ENCODE assay signal across 11 cellular contexts in the genomic region with DNA sequence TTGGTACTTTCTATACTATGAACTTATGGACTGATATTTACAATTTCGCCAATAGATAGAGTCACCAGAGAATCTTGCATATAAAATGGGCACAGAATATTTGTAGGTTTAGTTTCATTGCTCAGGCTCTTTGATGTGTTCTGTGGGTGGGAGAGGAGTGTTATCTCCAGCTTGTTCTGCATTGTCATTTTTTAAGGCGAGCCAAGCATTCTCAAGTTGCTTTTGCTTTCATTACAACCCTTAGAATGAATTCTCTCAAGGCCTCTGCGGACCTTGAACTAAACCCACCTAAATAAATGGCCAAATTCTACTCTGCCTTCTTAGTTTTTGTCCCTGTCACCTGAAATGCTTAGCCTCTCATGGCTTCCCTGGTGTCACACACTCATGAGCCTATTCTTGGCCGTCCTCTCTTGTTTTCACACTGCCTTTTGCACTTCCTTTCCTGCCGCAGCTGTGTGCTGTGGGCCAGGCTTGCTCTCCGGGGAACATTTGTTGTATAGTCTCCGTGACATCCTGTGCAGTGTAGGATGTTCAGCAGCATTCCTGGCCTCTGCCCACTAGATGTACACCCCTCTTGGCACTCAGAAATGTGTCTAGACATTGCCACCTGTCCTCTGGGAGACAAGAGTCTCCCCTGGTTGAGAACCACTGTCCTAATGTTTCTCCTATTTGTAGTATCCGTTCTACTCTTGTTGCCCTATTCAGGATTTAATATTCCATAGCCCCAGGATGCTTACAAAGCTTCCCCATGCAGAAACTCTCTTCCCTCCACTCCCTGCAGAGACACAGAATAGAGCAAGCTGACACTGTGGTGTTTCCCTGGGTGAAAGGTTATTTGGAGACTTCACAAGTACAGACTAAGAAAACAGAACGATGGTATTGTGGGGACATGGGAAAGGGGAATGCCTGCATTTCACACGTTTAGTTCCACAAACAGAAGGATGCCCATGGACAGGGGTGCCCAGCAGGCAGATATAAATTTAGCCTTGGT.
DNase-seq lines count a peak whose midpoint lies in the region; ATAC-seq, FAIRE-seq and TF ChIP-seq lines count a peak whose summit lies in the region.
"Had no signal": no experiment of that assay in that cellular context is flagged by ENCODE, and none has a peak within 500 bp of the region (broad histone marks: within the 10 kb centered on the region; RNA-seq: fewer than 3 reads in every experiment).

No MANE protein-coding gene starts in this region.

- H3K4me1 ChIP-seq in ascending aorta, result peaks cover 0 to 13% of the 10 kb centered on the region in 2 donors
- H3K4me1 ChIP-seq in thoracic aorta (ENCODE audit: control insufficient read depth in 1 of 2, low read depth in 2 of 2), result peaks cover 13 to 43% of the 10 kb centered on the region in 2 donors
- H3K4me1 ChIP-seq in kidney (ENCODE audit: control insufficient read depth in 1 of 2, insufficient read depth in 1 of 2, low read depth in 1 of 2, low read length in 2 of 2), result peaks cover 0 to 4% of the 10 kb centered on the region in 2 donors

- no peak for DNase-seq in ascending aorta (ENCODE audit: low spot score in 2 of 2)
- DNase-seq in iris pigment epithelial cell (ENCODE audit: low read depth), result peak; percentile 53
- no peak for DNase-seq in thoracic aorta (ENCODE audit: low spot score)
- DNase-seq in stimulated activated CD4-positive, alpha-beta T cell treated with anti-CD3 and anti-CD28 coated beads, Interleukin-4, amount 100 ng/mL, for 24 hours, result no peak
- DNase-seq in posterior vena cava (ENCODE audit: low spot score), result no peak
- no peak for DNase-seq in kidney
- DNase-seq: activated CD8-positive, alpha-beta memory T cell treated with anti-CD3 and anti-CD28 coated beads, Interleukin-2, amount 50 U/mL, for 48 hours; DND-41; NCI-H2171 treated with DMSO at 0.1 percent for 48 hours had no signal

- H3K4me3 ChIP-seq in ascending aorta (peak overlapping the region; percentile 16 to 31), thoracic aorta (peak overlapping the region; percentile 13), kidney (ENCODE audit: low read length in 2 of 2) (no peak overlapping the region)
- H3K4me3 ChIP-seq: ovary had no signal

- H3K36me3 ChIP-seq in ascending aorta, result no peaks in the 10 kb centered on the region
- H3K36me3 ChIP-seq in thoracic aorta, result no peaks in the 10 kb centered on the region
- no peaks in the 10 kb centered on the region for H3K36me3 ChIP-seq in kidney (ENCODE audit: control insufficient read depth in 1 of 2, insufficient read depth in 2 of 2, low read length in 2 of 2)
- H3K36me3 ChIP-seq: ovary had no signal

- H3K9ac ChIP-seq in kidney (ENCODE audit: low read length in 2 of 2), result no peak overlapping the region

- ATAC-seq in HG02798 (IDR thresholded peaks at IDR 0.05; ENCODE audit: poor library complexity, unreplicated experiment) (peak; percentile 72), thoracic aorta (ENCODE audit: insufficient number of reproducible peaks, low FRiP score, low read depth) (no peak)

- H3K9me3 ChIP-seq in ascending aorta (no peaks in the 10 kb centered on the region), thoracic aorta (no peaks in the 10 kb centered on the region), kidney (ENCODE audit: control insufficient read depth in 1 of 2, low read length in 2 of 2) (no peaks in the 10 kb centered on the region)
- H3K9me3 ChIP-seq: ovary had no signal

- TF ChIP-seq CTCF in ascending aorta (IDR thresholded peaks at IDR 0.05) (no peak), thoracic aorta (IDR thresholded peaks at IDR 0.05) (no peak), kidney (IDR thresholded peaks at IDR 0.05; ENCODE audit: borderline replicate concordance, extremely low read depth, insufficient read depth) (no peak)

- no peaks in the 10 kb centered on the region for H3K27me3 ChIP-seq in ascending aorta
- H3K27me3 ChIP-seq in thoracic aorta (replicated peaks; ENCODE audit: insufficient read depth), result no peaks in the 10 kb centered on the region
- H3K27me3 ChIP-seq: ovary had no signal

- no peak for FAIRE-seq in kidney (lab: Jason Lieb, UNC)

- intact Hi-C loops in ascending aorta (cut with DNase I) (no loop called here), posterior vena cava (cut with DNase I) (no loop called here), kidney (cut with DNase I) (no loop called here)

- H3K27ac ChIP-seq in ascending aorta (peak overlapping the region; percentile 35 to 38), thoracic aorta (peak overlapping the region; percentile 26 to 46), kidney (ENCODE audit: low read depth in 2 of 2, low read length in 2 of 2) (no peak overlapping the region)

Comparison
In these comparisons a context has a peak if more than half of its experiments do, and no peak if none do; other contexts are left out.
1. H3K27ac ChIP-seq: peak in ascending aorta (2 of 2) and thoracic aorta (2 of 2); none in kidney (0 of 2).
2. H3K4me3 ChIP-seq: peak in ascending aorta (2 of 2) and thoracic aorta (single experiment); none in kidney (0 of 2).